Comparison of ENCODE assay signal across 1 cellular context in the genomic region with DNA sequence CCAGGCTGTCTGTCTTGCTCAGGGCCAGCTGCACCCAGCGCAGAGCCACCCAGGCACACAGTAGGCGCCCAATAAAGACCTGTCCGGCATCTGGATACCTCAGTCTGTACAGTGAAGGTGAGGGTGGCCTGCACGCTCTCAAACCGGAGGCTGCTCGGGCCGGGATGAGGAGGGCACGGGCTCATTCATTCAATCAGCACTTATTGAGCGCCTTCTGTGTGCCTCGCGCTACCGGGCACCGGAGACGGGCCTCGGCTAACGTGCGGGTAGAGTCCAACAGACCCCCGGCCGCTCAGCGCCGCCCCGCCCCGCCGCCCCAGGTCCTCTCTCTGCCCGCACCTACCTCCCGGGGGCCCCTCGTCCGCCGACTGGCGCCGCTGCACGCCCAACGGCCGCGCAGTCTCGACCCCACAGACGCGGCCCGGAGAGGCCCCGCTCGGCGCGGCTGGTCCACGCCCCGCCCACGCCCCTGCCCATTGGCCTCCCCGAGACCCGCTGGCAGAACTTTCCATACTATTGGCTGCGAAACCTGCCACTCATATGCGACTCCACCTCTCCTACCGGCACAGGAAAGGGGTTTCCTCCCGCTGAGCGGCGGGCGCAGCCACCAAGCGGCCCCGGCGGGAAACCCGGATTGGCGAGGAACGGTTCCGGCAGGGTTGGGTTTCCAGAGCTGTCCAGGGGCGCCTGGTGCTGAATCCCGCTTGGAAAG.
TF ChIP-seq lines count a peak whose summit lies in the region.

TSS of gene SLC39A3 (minus strand) at position 416 of the 712 bp plus-strand sequence. CDS start 2,760 bp downstream, outside the sequence.

TF ChIP-seq in HepG2, 621 proteins besides CTCF, POLR2A, EP300 and RAD21 (continued from another document and continues in another):
- TF ChIP-seq, protein P1, sequence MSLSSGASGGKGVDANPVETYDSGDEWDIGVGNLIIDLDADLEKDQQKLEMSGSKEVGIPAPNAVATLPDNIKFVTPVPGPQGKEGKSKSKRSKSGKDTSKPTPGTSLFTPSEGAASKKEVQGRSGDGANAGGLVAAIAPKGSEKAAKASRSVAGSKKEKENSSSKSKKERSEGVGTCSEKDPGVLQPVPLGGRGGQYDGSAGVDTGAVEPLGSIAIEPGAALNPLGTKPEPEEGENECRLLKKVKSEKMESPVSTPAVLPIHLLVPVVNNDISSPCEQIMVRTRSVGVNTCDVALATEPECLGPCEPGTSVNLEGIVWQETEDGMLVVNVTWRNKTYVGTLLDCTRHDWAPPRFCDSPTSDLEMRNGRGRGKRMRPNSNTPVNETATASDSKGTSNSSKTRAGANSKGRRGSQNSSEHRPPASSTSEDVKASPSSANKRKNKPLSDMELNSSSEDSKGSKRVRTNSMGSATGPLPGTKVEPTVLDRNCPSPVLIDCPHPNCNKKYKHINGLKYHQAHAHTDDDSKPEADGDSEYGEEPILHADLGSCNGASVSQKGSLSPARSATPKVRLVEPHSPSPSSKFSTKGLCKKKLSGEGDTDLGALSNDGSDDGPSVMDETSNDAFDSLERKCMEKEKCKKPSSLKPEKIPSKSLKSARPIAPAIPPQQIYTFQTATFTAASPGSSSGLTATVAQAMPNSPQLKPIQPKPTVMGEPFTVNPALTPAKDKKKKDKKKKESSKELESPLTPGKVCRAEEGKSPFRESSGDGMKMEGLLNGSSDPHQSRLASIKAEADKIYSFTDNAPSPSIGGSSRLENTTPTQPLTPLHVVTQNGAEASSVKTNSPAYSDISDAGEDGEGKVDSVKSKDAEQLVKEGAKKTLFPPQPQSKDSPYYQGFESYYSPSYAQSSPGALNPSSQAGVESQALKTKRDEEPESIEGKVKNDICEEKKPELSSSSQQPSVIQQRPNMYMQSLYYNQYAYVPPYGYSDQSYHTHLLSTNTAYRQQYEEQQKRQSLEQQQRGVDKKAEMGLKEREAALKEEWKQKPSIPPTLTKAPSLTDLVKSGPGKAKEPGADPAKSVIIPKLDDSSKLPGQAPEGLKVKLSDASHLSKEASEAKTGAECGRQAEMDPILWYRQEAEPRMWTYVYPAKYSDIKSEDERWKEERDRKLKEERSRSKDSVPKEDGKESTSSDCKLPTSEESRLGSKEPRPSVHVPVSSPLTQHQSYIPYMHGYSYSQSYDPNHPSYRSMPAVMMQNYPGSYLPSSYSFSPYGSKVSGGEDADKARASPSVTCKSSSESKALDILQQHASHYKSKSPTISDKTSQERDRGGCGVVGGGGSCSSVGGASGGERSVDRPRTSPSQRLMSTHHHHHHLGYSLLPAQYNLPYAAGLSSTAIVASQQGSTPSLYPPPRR (CRISPR knock-in tag; IDR thresholded peaks at IDR 0.05; ENCODE audit: borderline replicate concordance) = 0 out of 2 replicates have a peak, but pooled peaks have one; percentile 25
- TF ChIP-seq RNF2 (conservative IDR thresholded peaks at IDR 0.05; ENCODE audit: low read depth) (no peak), MXI1 (IDR thresholded peaks at IDR 0.05; ENCODE audit: borderline replicate concordance, low read depth, low read length) (peak; percentile 92; the same call in 1 of the 3 replicates), ZNF780A (CRISPR knock-in tag; IDR thresholded peaks at IDR 0.05) (peak; percentile 33; the same call in 1 of the 2 replicates), ZNF3 (CRISPR knock-in tag; IDR thresholded peaks at IDR 0.05) (peak; percentile 81; the same call in 1 of the 2 replicates), KLF13 (CRISPR knock-in tag; IDR thresholded peaks at IDR 0.05) (peak; percentile 74; the same call in 1 of the 2 replicates), SNRNP70 (IDR thresholded peaks at IDR 0.05; ENCODE audit: low read depth, low read length) (no peak), HHEX (CRISPR knock-in tag; IDR thresholded peaks at IDR 0.05) (no peak), SIX1 (CRISPR knock-in tag; IDR thresholded peaks at IDR 0.05; ENCODE audit: borderline replicate concordance) (peak; percentile 97), ZNF550 (CRISPR knock-in tag; IDR thresholded peaks at IDR 0.05; ENCODE audit: borderline replicate concordance) (no peak), ATRX (CRISPR knock-in tag; IDR thresholded peaks at IDR 0.05; ENCODE audit: borderline replicate concordance) (peak; percentile 75; the same call in 1 of the 2 replicates), IKZF1 (IDR thresholded peaks at IDR 0.05) (no peak), ZNF746 (CRISPR knock-in tag; IDR thresholded peaks at IDR 0.05) (peak; percentile 80), ZNF674 (CRISPR knock-in tag; IDR thresholded peaks at IDR 0.05; ENCODE audit: low read depth) (no peak), MTA1 (CRISPR knock-in tag; IDR thresholded peaks at IDR 0.05; ENCODE audit: borderline replicate concordance) (0 out of 2 replicates have a peak, but pooled peaks have one; percentile 43), NFRKB (IDR thresholded peaks at IDR 0.05) (no peak), HOXA7 (CRISPR knock-in tag; IDR thresholded peaks at IDR 0.05) (0 out of 2 replicates have a peak, but pooled peaks have one; percentile 51), SOX6 (IDR thresholded peaks at IDR 0.05) (no peak), SOX6 (CRISPR knock-in tag; IDR thresholded peaks at IDR 0.05) (peak; percentile 26; the same call in 1 of the 2 replicates), HDAC2 (CRISPR knock-in tag; IDR thresholded peaks at IDR 0.05) (peak; percentile 97), ZNF34 (CRISPR knock-in tag; IDR thresholded peaks at IDR 0.05; ENCODE audit: borderline replicate concordance) (no peak), ZNF781 (CRISPR knock-in tag; IDR thresholded peaks at IDR 0.05; ENCODE audit: borderline replicate concordance, not compliant biosample characterization) (peak; percentile 98), ZNF629 (CRISPR knock-in tag; conservative IDR thresholded peaks at IDR 0.05) (peak; percentile 31; the same call in 1 of the 2 replicates), CREB1 (IDR thresholded peaks at IDR 0.05) (peak; percentile 62), CREB1 (CRISPR knock-in tag; IDR thresholded peaks at IDR 0.05) (peak; percentile 85), FOXO1 (CRISPR knock-in tag; IDR thresholded peaks at IDR 0.05) (peak; percentile 90), CCAR2 (optimal IDR thresholded peaks at IDR 0.05; ENCODE audit: low read depth, low read length) (peak; percentile 77), ZKSCAN1 (IDR thresholded peaks at IDR 0.05; ENCODE audit: low read length) (0 out of 2 replicates have a peak, but pooled peaks have one; percentile 65), GTF2F1 (IDR thresholded peaks at IDR 0.05; ENCODE audit: low read length) (no peak), U2AF1 (optimal IDR thresholded peaks at IDR 0.05; ENCODE audit: low read depth, low read length) (peak; percentile 83), RFXAP (CRISPR knock-in tag; IDR thresholded peaks at IDR 0.05; ENCODE audit: borderline replicate concordance) (peak; percentile 88), MXD1 (CRISPR knock-in tag; IDR thresholded peaks at IDR 0.05) (peak; percentile 96), ZNF253 (CRISPR knock-in tag; IDR thresholded peaks at IDR 0.05; ENCODE audit: borderline replicate concordance) (peak; percentile 94; the same call in 1 of the 2 replicates), IRX3 (CRISPR knock-in tag; IDR thresholded peaks at IDR 0.05; ENCODE audit: borderline replicate concordance, low read depth) (peak; percentile 97), ZMAT3 (CRISPR knock-in tag; conservative IDR thresholded peaks at IDR 0.05) (peak; percentile 93), ZNF24 (IDR thresholded peaks at IDR 0.05) (peak; percentile 82), ZNF143 (CRISPR knock-in tag; IDR thresholded peaks at IDR 0.05) (no peak), ZNF572 (CRISPR knock-in tag; IDR thresholded peaks at IDR 0.05) (peak; percentile 98), HIC2 (CRISPR knock-in tag; IDR thresholded peaks at IDR 0.05; ENCODE audit: low read depth) (peak; percentile 56; the same call in 1 of the 2 replicates), STAG1 (CRISPR knock-in tag; IDR thresholded peaks at IDR 0.05) (peak; percentile 28; the same call in 1 of the 2 replicates), CEBPB (IDR thresholded peaks at IDR 0.05; ENCODE audit: borderline replicate concordance, low read depth, low read length) (no peak), NR2F2 (IDR thresholded peaks at IDR 0.05; ENCODE audit: borderline replicate concordance, low read depth) (no peak), SYNCRIP (IDR thresholded peaks at IDR 0.05; ENCODE audit: insufficient read depth, low read depth, low read length) (no peak), ZFP62 (CRISPR knock-in tag; IDR thresholded peaks at IDR 0.05) (no peak), ZEB1 (IDR thresholded peaks at IDR 0.05; ENCODE audit: insufficient replicate concordance, low read depth) (peak; percentile 50), CSRNP2 (CRISPR knock-in tag; conservative IDR thresholded peaks at IDR 0.05; ENCODE audit: low read depth) (0 out of 2 replicates have a peak, but pooled peaks have one; percentile 64), PAX8 (CRISPR knock-in tag; IDR thresholded peaks at IDR 0.05; ENCODE audit: borderline replicate concordance) (no peak), SP5 (CRISPR knock-in tag; IDR thresholded peaks at IDR 0.05; ENCODE audit: borderline replicate concordance, low read depth) (peak; percentile 53; the same call in 1 of the 2 replicates)
- TF ChIP-seq, protein P2, sequence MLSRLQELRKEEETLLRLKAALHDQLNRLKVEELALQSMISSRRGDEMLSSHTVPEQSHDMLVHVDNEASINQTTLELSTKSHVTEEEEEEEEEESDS (CRISPR knock-in tag; IDR thresholded peaks at IDR 0.05; ENCODE audit: borderline replicate concordance) = peak; percentile 98
- TF ChIP-seq, protein P3, sequence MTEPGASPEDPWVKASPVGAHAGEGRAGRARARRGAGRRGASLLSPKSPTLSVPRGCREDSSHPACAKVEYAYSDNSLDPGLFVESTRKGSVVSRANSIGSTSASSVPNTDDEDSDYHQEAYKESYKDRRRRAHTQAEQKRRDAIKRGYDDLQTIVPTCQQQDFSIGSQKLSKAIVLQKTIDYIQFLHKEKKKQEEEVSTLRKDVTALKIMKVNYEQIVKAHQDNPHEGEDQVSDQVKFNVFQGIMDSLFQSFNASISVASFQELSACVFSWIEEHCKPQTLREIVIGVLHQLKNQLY (CRISPR knock-in tag; IDR thresholded peaks at IDR 0.05) = peak; percentile 84
- TF ChIP-seq, protein P4, sequence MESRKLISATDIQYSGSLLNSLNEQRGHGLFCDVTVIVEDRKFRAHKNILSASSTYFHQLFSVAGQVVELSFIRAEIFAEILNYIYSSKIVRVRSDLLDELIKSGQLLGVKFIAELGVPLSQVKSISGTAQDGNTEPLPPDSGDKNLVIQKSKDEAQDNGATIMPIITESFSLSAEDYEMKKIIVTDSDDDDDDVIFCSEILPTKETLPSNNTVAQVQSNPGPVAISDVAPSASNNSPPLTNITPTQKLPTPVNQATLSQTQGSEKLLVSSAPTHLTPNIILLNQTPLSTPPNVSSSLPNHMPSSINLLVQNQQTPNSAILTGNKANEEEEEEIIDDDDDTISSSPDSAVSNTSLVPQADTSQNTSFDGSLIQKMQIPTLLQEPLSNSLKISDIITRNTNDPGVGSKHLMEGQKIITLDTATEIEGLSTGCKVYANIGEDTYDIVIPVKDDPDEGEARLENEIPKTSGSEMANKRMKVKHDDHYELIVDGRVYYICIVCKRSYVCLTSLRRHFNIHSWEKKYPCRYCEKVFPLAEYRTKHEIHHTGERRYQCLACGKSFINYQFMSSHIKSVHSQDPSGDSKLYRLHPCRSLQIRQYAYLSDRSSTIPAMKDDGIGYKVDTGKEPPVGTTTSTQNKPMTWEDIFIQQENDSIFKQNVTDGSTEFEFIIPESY (CRISPR knock-in tag; IDR thresholded peaks at IDR 0.05) = peak; percentile 77; the same call in 1 of the 2 replicates
- TF ChIP-seq, protein P5, sequence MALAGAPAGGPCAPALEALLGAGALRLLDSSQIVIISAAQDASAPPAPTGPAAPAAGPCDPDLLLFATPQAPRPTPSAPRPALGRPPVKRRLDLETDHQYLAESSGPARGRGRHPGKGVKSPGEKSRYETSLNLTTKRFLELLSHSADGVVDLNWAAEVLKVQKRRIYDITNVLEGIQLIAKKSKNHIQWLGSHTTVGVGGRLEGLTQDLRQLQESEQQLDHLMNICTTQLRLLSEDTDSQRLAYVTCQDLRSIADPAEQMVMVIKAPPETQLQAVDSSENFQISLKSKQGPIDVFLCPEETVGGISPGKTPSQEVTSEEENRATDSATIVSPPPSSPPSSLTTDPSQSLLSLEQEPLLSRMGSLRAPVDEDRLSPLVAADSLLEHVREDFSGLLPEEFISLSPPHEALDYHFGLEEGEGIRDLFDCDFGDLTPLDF (CRISPR knock-in tag; IDR thresholded peaks at IDR 0.05) = peak; percentile 73; the same call in 1 of the 2 replicates
- TF ChIP-seq, protein P6, sequence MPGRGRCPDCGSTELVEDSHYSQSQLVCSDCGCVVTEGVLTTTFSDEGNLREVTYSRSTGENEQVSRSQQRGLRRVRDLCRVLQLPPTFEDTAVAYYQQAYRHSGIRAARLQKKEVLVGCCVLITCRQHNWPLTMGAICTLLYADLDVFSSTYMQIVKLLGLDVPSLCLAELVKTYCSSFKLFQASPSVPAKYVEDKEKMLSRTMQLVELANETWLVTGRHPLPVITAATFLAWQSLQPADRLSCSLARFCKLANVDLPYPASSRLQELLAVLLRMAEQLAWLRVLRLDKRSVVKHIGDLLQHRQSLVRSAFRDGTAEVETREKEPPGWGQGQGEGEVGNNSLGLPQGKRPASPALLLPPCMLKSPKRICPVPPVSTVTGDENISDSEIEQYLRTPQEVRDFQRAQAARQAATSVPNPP (CRISPR knock-in tag; IDR thresholded peaks at IDR 0.05) = no peak
